Comparison of ENCODE assay signal across 1 cellular context in the genomic region with DNA sequence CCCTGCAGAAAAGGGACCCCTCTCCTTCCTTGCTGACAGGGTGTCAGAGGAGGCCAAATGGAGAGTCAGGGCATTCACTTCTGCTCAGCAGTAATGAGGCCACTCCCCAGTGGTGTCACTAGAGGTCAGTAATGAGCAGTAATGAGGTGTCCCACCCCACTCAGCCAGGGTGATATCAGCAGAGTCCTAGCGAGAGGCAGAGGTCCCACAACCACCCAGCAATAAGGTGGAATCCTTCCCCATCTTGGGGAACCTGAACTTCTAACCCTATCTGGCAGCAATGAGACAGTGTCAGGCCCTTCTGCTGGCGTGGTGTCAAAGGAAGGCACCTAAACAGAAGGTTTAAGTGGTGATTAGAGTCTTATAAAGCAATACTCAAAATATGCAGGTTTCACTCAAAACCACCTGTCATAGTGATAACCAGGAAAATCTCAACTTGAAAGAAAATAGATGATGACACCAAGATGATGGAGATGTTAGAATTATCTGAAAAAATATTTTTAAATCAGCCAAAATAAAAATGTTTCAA.
TF ChIP-seq lines count a peak whose summit lies in the region.

No MANE protein-coding gene starts in this region.

TF ChIP-seq in K562, 482 proteins besides CTCF, POLR2A, EP300 and RAD21 (continued from another document):
- TF ChIP-seq ZBTB12 (CRISPR knock-in tag; IDR thresholded peaks at IDR 0.05) (no peak), CTBP1 (IDR thresholded peaks at IDR 0.05; ENCODE audit: borderline replicate concordance) (peak; percentile 13; the same call in 1 of the 2 replicates), CREM (IDR thresholded peaks at IDR 0.05; ENCODE audit: low read depth) (peak; percentile 34; the same call in 1 of the 2 replicates), ZNF316 (IDR thresholded peaks at IDR 0.05) (no peak), RB1 (IDR thresholded peaks at IDR 0.05; ENCODE audit: low read depth) (0 out of 2 replicates have a peak, but pooled peaks have one; percentile 21), RCOR1 (IDR thresholded peaks at IDR 0.05; ENCODE audit: borderline replicate concordance in 1 of 2, low read depth in 2 of 2, low read length in 2 of 2) (peak in 1 of 2 experiments; percentile 48; a peak in 1 of 4 replicates), MAZ (CRISPR knock-in tag; conservative IDR thresholded peaks at IDR 0.05 in 1 of 2, IDR thresholded peaks at IDR 0.05 in 1 of 2) (0 out of 4 replicates have a peak, but pooled peaks of 1 of the 2 experiments have one; percentile 27), SMC3 (conservative IDR thresholded peaks at IDR 0.05; ENCODE audit: insufficient read depth, low read depth, low read length) (peak; percentile 48; the same call in 1 of the 2 replicates), ETV6 (IDR thresholded peaks at IDR 0.05; ENCODE audit: borderline replicate concordance in 1 of 2, low read depth in 2 of 2, low read length in 1 of 2) (no peak), ETV6 (CRISPR knock-in tag; IDR thresholded peaks at IDR 0.05; ENCODE audit: borderline replicate concordance) (no peak)
- TF ChIP-seq, protein P1, sequence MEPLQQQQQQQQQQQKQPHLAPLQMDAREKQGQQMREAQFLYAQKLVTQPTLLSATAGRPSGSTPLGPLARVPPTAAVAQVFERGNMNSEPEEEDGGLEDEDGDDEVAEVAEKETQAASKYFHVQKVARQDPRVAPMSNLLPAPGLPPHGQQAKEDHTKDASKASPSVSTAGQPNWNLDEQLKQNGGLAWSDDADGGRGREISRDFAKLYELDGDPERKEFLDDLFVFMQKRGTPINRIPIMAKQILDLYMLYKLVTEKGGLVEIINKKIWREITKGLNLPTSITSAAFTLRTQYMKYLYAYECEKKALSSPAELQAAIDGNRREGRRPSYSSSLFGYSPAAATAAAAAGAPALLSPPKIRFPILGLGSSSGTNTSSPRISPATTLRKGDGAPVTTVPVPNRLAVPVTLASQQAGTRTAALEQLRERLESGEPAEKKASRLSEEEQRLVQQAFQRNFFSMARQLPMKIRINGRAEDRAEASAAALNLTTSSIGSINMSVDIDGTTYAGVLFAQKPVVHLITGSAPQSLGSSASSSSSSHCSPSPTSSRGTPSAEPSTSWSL (CRISPR knock-in tag; IDR thresholded peaks at IDR 0.05; ENCODE audit: borderline replicate concordance): no peak
